Comparison of ENCODE assay signal across 1 cellular context in genomic region chr16:48524348-48525200, GRCh38.
A peak's percentile ranks its signal among the peaks of the same experiment; 100 is the strongest.
TF ChIP-seq lines count a peak whose summit lies in the region.

No MANE protein-coding gene starts in this region.

TF ChIP-seq in HepG2, 621 proteins besides CTCF, POLR2A, EP300 and RAD21 (continued from another document and continues in another):
- TF ChIP-seq HNF1A (IDR thresholded peaks at IDR 0.05; ENCODE audit: low read depth) (no peak), HNF1A (CRISPR knock-in tag; IDR thresholded peaks at IDR 0.05; ENCODE audit: borderline replicate concordance) (no peak), ZNF143 (CRISPR knock-in tag; IDR thresholded peaks at IDR 0.05) (no peak), NONO (IDR thresholded peaks at IDR 0.05) (no peak), NONO (CRISPR knock-in tag; conservative IDR thresholded peaks at IDR 0.05) (no peak), MAFF (IDR thresholded peaks at IDR 0.05; ENCODE audit: low read depth, low read length) (no peak), ZNF570 (CRISPR knock-in tag; IDR thresholded peaks at IDR 0.05; ENCODE audit: borderline replicate concordance) (no peak), PPARG (CRISPR knock-in tag; conservative IDR thresholded peaks at IDR 0.05) (no peak), RBM22 (optimal IDR thresholded peaks at IDR 0.05; ENCODE audit: low read length) (no peak), ZNF577 (CRISPR knock-in tag; IDR thresholded peaks at IDR 0.05; ENCODE audit: borderline replicate concordance, low read depth) (no peak), CHD4 (IDR thresholded peaks at IDR 0.05; ENCODE audit: borderline replicate concordance, low read length) (no peak), ZNF7 (CRISPR knock-in tag; IDR thresholded peaks at IDR 0.05) (no peak; the same call in 1 of the 2 replicates), ZMYM4 (CRISPR knock-in tag; IDR thresholded peaks at IDR 0.05) (no peak), CEBPB (IDR thresholded peaks at IDR 0.05; ENCODE audit: borderline replicate concordance, low read depth, low read length) (peak; percentile 78), RFXAP (CRISPR knock-in tag; IDR thresholded peaks at IDR 0.05; ENCODE audit: borderline replicate concordance) (no peak), ZNF713 (CRISPR knock-in tag; IDR thresholded peaks at IDR 0.05) (0 out of 2 replicates have a peak, but pooled peaks have one; percentile 75), NFIB (CRISPR knock-in tag; IDR thresholded peaks at IDR 0.05; ENCODE audit: borderline replicate concordance) (no peak), FUBP1 (CRISPR knock-in tag; IDR thresholded peaks at IDR 0.05; ENCODE audit: borderline replicate concordance) (no peak), GATA4 (IDR thresholded peaks at IDR 0.05; ENCODE audit: borderline replicate concordance, low read depth) (no peak), AHDC1 (CRISPR knock-in tag; IDR thresholded peaks at IDR 0.05; ENCODE audit: borderline replicate concordance) (peak; percentile 67; the same call in 1 of the 2 replicates), TBX2 (CRISPR knock-in tag; IDR thresholded peaks at IDR 0.05; ENCODE audit: borderline replicate concordance) (peak; percentile 94), SP2 (CRISPR knock-in tag; IDR thresholded peaks at IDR 0.05) (no peak), NFYB (CRISPR knock-in tag; IDR thresholded peaks at IDR 0.05) (no peak), ZNF639 (CRISPR knock-in tag; conservative IDR thresholded peaks at IDR 0.05) (no peak), SNAPC4 (CRISPR knock-in tag; IDR thresholded peaks at IDR 0.05) (no peak), ZNF576 (CRISPR knock-in tag; IDR thresholded peaks at IDR 0.05) (no peak), DMTF1 (CRISPR knock-in tag; IDR thresholded peaks at IDR 0.05) (no peak), ZNF281 (CRISPR knock-in tag; IDR thresholded peaks at IDR 0.05; ENCODE audit: borderline replicate concordance) (no peak), ZMAT5 (CRISPR knock-in tag; IDR thresholded peaks at IDR 0.05; ENCODE audit: borderline replicate concordance, low read depth) (no peak), ZNF746 (CRISPR knock-in tag; IDR thresholded peaks at IDR 0.05) (no peak), FOSL1 (CRISPR knock-in tag; IDR thresholded peaks at IDR 0.05; ENCODE audit: borderline replicate concordance) (no peak), PAX8 (CRISPR knock-in tag; IDR thresholded peaks at IDR 0.05; ENCODE audit: borderline replicate concordance) (no peak), MEIS2 (CRISPR knock-in tag; IDR thresholded peaks at IDR 0.05) (peak; percentile 88)
